Comparison of ENCODE assay signal across 14 cellular contexts in the genomic region with DNA sequence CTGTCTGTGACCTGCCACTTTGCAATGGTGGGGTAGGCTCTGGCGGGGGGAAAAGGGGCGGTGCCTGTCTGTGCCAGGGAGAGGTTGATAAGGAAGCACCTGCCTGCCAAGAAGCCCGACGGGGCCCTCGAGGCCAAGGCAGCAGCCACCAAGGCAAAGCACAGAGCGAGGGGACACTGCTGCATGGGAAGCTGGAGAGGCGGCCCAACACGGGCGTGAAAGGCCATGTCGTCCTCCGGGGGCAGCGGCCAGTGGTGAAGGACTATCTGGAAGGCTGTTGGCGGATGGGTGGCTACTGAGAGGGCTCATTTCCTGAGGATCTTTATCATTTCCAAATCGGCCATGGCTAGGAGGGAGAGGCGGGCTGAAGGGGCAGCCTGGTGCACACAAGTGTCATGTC.
"Had no signal": no experiment of that assay in that cellular context is flagged by ENCODE, and none has a peak within 500 bp of the region (broad histone marks: within the 10 kb centered on the region; RNA-seq: fewer than 3 reads in every experiment).

No MANE protein-coding gene starts in this region.

- H3K4me3 ChIP-seq: cardiac muscle cell, colonic mucosa, left lung, skin epidermis, transverse colon had no signal

- H3K36me3 ChIP-seq: cardiac muscle cell, colonic mucosa had no signal

- H3K9ac ChIP-seq: parathyroid adenoma, SK-N-SH had no signal

- DNase-seq: activated CD4-positive, alpha-beta T cell treated with anti-CD3 and anti-CD28 coated beads for 48 hours; activated CD8-positive, alpha-beta memory T cell treated with anti-CD3 and anti-CD28 coated beads, Interleukin-2, amount 50 U/mL, for 48 hours; activated CD8-positive, alpha-beta T cell treated with anti-CD3 and anti-CD28 coated beads, Interleukin-2, amount 10 ng/mL, durations not matched to agents 7 days and 5 days; colonic mucosa; effector CD4-positive, alpha-beta T cell; left lung; mesendoderm; retina; SK-N-SH; transverse colon had no signal

- H3K9me3 ChIP-seq: colonic mucosa, left lung, SK-N-SH, transverse colon had no signal

- H3K9me3 Mint-ChIP-seq: WTC11 had no signal

- H3K4me2 ChIP-seq: SK-N-SH had no signal

- H3K4me3 Mint-ChIP-seq: activated CD8-positive, alpha-beta T cell treated with anti-CD3 and anti-CD28 coated beads, Interleukin-2, amount 10 ng/mL, durations not matched to agents 7 days and 5 days; WTC11 had no signal

- H3K27ac ChIP-seq: cardiac muscle cell, colonic mucosa, left lung, parathyroid adenoma, skin epidermis, transverse colon had no signal

- H3K4me1 ChIP-seq: colonic mucosa had no signal

- H3K36me3 Mint-ChIP-seq: WTC11 had no signal

- ATAC-seq: activated CD8-positive, alpha-beta T cell treated with anti-CD3 and anti-CD28 coated beads, Interleukin-2, amount 10 ng/mL, durations not matched to agents 7 days and 5 days; left lung; WTC11 had no signal

- H3K27me3 ChIP-seq: cardiac muscle cell, colonic mucosa, left lung, transverse colon had no signal

- H3K27ac Mint-ChIP-seq: WTC11 had no signal
